In the genomic region with DNA sequence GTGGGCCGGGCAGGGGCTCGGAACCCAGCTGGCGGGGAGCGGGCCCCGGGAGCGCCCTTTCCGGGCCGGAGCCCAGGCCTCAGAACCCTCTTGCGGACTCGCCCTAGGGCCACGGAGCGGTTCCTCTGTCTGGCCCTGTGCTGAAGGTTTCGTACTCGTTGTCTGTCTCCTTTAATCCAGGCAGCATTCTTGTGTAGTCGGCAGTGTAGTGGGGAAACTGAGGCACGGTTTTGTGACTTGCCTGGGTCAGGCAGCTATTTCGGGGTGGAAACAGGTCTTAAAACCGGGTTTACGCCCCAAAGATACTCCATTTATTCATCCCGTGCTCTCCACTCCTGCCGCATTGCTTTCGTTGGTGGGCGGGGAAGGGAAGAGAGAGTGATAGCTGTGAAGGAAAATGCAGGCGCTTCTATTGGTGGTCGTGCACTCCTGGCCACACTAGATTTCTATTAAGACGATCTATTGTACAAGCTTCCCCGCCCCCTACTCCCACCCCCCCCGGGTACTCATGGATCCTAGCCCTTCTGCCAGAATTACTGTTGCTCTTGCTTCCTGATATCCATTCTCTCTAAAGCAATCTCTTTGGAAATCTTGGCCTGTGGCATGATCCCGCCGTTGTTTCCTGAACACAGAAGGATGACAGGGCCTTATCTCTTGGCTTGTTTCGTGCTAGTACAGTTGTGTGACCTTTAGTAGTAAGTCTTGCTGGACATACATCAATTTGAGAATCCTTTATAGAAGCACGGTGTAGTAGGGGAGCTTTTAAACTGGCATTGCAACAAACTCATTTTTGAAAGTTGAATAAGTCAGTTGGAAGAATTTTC, we compare ENCODE assay signal across 8 cellular contexts. TPM values are rescaled to one million over a fixed set of nuclear protein-coding genes. Genes with fewer than 3 reads are reported as not detected.
A peak's percentile ranks its signal among the peaks of the same experiment; 100 is the strongest.
DNase-seq lines count a peak whose midpoint lies in the region; ATAC-seq and TF ChIP-seq lines count a peak whose summit lies in the region.

No MANE protein-coding gene starts in this region.

- H3K9me3 ChIP-seq in BE2C, result no peaks in the 10 kb centered on the region

- peaks cover 11% of the 10 kb centered on the region for H3K4me1 ChIP-seq in BE2C

- no peaks in the 10 kb centered on the region for H3K27me3 ChIP-seq in BE2C

- no peak for TF ChIP-seq CTCF in BE2C (IDR thresholded peaks at IDR 0.05; ENCODE audit: low read depth, low read length)
- TF ChIP-seq CTCF in VCaP (conservative IDR thresholded peaks at IDR 0.05), result no peak

- H3K27ac Mint-ChIP-seq in natural killer cell treated with Interleukin-12 subunit alpha and Interleukin-12 subunit beta and Interleukin-15 and Interleukin-18, amount 100 ng/mL, for 72 hours, result peak overlapping the region; percentile 90 to 97

- H3K4me1 Mint-ChIP-seq in natural killer cell treated with Interleukin-12 subunit alpha and Interleukin-12 subunit beta and Interleukin-15 and Interleukin-18, amount 100 ng/mL, for 72 hours (ENCODE audit: low read depth in 2 of 2), result peaks cover 35 to 45% of the 10 kb centered on the region in 2 donors

- DNase-seq in BE2C, result peak; percentile 70
- peak; percentile 65 for DNase-seq in NAMALWA (ENCODE audit: low spot score)
- DNase-seq in natural killer cell treated with Interleukin-12 subunit alpha and Interleukin-12 subunit beta and Interleukin-15 and Interleukin-18, amount 100 ng/mL, for 72 hours (ENCODE audit: low spot score), result no peak
- DNase-seq in dedifferentiated amniotic fluid mesenchymal stem cell (ENCODE audit: extremely low spot score), result no peak
- DNase-seq in stimulated activated naive CD4-positive, alpha-beta T cell treated with Interleukin-2 at 50 U/mL for 16 hours (lab: John Stamatoyannopoulos, UW), result no peak

- peaks cover 22% of the 10 kb centered on the region for H3K36me3 ChIP-seq in BE2C

- peaks cover 5% of the 10 kb centered on the region for H3K36me3 Mint-ChIP-seq in natural killer cell treated with Interleukin-12 subunit alpha and Interleukin-12 subunit beta and Interleukin-15 and Interleukin-18, amount 100 ng/mL, for 72 hours

- H3K9me3 Mint-ChIP-seq in natural killer cell treated with Interleukin-12 subunit alpha and Interleukin-12 subunit beta and Interleukin-15 and Interleukin-18, amount 100 ng/mL, for 72 hours, result no peaks in the 10 kb centered on the region

- no peaks in the 10 kb centered on the region for H3K27me3 Mint-ChIP-seq in natural killer cell treated with Interleukin-12 subunit alpha and Interleukin-12 subunit beta and Interleukin-15 and Interleukin-18, amount 100 ng/mL, for 72 hours

- H3K4me3 Mint-ChIP-seq in natural killer cell treated with Interleukin-12 subunit alpha and Interleukin-12 subunit beta and Interleukin-15 and Interleukin-18, amount 100 ng/mL, for 72 hours, result peak overlapping the region; percentile 95

- peak overlapping the region; percentile 96 for H3K27ac ChIP-seq in VCaP

- H3K4me3 ChIP-seq in BE2C (ENCODE audit: low read depth, low read length), result peak overlapping the region; percentile 78

- ATAC-seq in GM18909 (IDR thresholded peaks at IDR 0.05; ENCODE audit: poor library complexity, unreplicated experiment), result peak; percentile 4
- peak; percentile 19 for ATAC-seq in esophagus mucosa
- peak in 1 of 2 donors; percentile 1 for ATAC-seq in natural killer cell treated with Interleukin-12 subunit alpha and Interleukin-12 subunit beta and Interleukin-15 and Interleukin-18, amount 100 ng/mL, for 72 hours

RNA-seq across cellular contexts. Expression of gene DCAF7, which starts 0.8 kb away (rescaled TPM):
- polyA plus RNA-seq in BE2C (2012; ENCODE audit: insufficient read depth, insufficient read length, low read depth), result 175 TPM
- 38.4 TPM for total RNA-seq in esophagus mucosa
- 100 to 1,000 TPM; 100 to 107 TPM for total RNA-seq in natural killer cell treated with Interleukin-12 subunit alpha and Interleukin-12 subunit beta and Interleukin-15 and Interleukin-18, amount 100 ng/mL, for 72 hours

RNA-seq across cellular contexts. Expression of gene KCNH6, which starts 27.9 kb away (rescaled TPM):
- polyA plus RNA-seq in BE2C (2012; ENCODE audit: insufficient read depth, insufficient read length, low read depth), result 6.0 TPM
- not detected for total RNA-seq in esophagus mucosa
- total RNA-seq in natural killer cell treated with Interleukin-12 subunit alpha and Interleukin-12 subunit beta and Interleukin-15 and Interleukin-18, amount 100 ng/mL, for 72 hours, result not detected

RNA-seq across cellular contexts. Expression of gene TACO1, which starts 49.7 kb away (rescaled TPM):
- polyA plus RNA-seq in BE2C (2012; ENCODE audit: insufficient read depth, insufficient read length, low read depth), result 20.0 TPM
- 18.0 TPM for total RNA-seq in esophagus mucosa
- total RNA-seq in natural killer cell treated with Interleukin-12 subunit alpha and Interleukin-12 subunit beta and Interleukin-15 and Interleukin-18, amount 100 ng/mL, for 72 hours, result 10 to 100 TPM; 21.0 to 26.7 TPM

Comparison
In these comparisons a context has a peak if more than half of its experiments do, and no peak if none do; other contexts are left out.
1. DNase-seq: peak in BE2C (single experiment) and NAMALWA (single experiment); none in natural killer cell treated with Interleukin-12 subunit alpha and Interleukin-12 subunit beta and Interleukin-15 and Interleukin-18, amount 100 ng/mL, for 72 hours (single experiment), dedifferentiated amniotic fluid mesenchymal stem cell (single experiment) and stimulated activated naive CD4-positive, alpha-beta T cell treated with Interleukin-2 at 50 U/mL for 16 hours (single experiment).